ENCODE assay signal across 8 cellular contexts in genomic region chr10:17201165-17202013, GRCh38. TPM values are rescaled to one million over a fixed set of nuclear protein-coding genes. Genes with fewer than 3 reads are reported as not detected.
DNase-seq lines count a peak whose midpoint lies in the region; ATAC-seq and TF ChIP-seq lines count a peak whose summit lies in the region.

A gene with protein sequence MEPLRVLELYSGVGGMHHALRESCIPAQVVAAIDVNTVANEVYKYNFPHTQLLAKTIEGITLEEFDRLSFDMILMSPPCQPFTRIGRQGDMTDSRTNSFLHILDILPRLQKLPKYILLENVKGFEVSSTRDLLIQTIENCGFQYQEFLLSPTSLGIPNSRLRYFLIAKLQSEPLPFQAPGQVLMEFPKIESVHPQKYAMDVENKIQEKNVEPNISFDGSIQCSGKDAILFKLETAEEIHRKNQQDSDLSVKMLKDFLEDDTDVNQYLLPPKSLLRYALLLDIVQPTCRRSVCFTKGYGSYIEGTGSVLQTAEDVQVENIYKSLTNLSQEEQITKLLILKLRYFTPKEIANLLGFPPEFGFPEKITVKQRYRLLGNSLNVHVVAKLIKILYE (minus strand): TSS chr10:17201672. CDS start chr10:17201634, 38 bp downstream.

- no peaks in the 10 kb centered on the region for H3K9me3 Mint-ChIP-seq in activated naive CD4-positive, alpha-beta T cell treated with anti-CD3 and anti-CD28 coated beads, Interleukin-2, amount 50 U/mL, for 24 hours

- peak within 1 kb of the TSS; percentile 86 for H3K4me3 ChIP-seq in suprapubic skin

- peaks cover 27% of the 10 kb centered on the region for H3K4me1 ChIP-seq in suprapubic skin

- DNase-seq in ELR (ENCODE audit: low read depth) (peak; percentile 95), SK-MEL-5 (ENCODE audit: low read depth, low spot score) (peak; percentile 84), globus pallidus (ENCODE audit: low spot score) (peak; percentile 85), occipital lobe (lab: John Stamatoyannopoulos, UW) (peak; percentile 85), suprapubic skin (ENCODE audit: low spot score in 2 of 2) (peak; percentile 92 to 93)

- peak within 1 kb of the TSS; percentile 94 for H3K27ac Mint-ChIP-seq in activated naive CD4-positive, alpha-beta T cell treated with anti-CD3 and anti-CD28 coated beads, Interleukin-2, amount 50 U/mL, for 24 hours

- H3K4me1 Mint-ChIP-seq in activated naive CD4-positive, alpha-beta T cell treated with anti-CD3 and anti-CD28 coated beads, Interleukin-2, amount 50 U/mL, for 24 hours: peaks cover 60% of the 10 kb centered on the region

- H3K9me3 ChIP-seq in KOPT-K1 (ENCODE audit: insufficient read depth, low read length, poor library complexity, severe bottlenecking): no peaks in the 10 kb centered on the region
- no peaks in the 10 kb centered on the region for H3K9me3 ChIP-seq in suprapubic skin

- no peaks in the 10 kb centered on the region for H3K36me3 Mint-ChIP-seq in activated naive CD4-positive, alpha-beta T cell treated with anti-CD3 and anti-CD28 coated beads, Interleukin-2, amount 50 U/mL, for 24 hours

- no peaks in the 10 kb centered on the region for H3K36me3 ChIP-seq in KOPT-K1 (ENCODE audit: insufficient read depth, low read length)
- no peaks in the 10 kb centered on the region for H3K36me3 ChIP-seq in suprapubic skin

- ATAC-seq in GM21786 (IDR thresholded peaks at IDR 0.05; ENCODE audit: unreplicated experiment): peak; percentile 91

- H3K27me3 Mint-ChIP-seq in activated naive CD4-positive, alpha-beta T cell treated with anti-CD3 and anti-CD28 coated beads, Interleukin-2, amount 50 U/mL, for 24 hours: no peaks in the 10 kb centered on the region

- TF ChIP-seq EP300 in suprapubic skin (IDR thresholded peaks at IDR 0.05): no peak

- TF ChIP-seq POLR2A in suprapubic skin (IDR thresholded peaks at IDR 0.05): peak in 1 of 2 donors; percentile 60

- H3K4me3 Mint-ChIP-seq in activated naive CD4-positive, alpha-beta T cell treated with anti-CD3 and anti-CD28 coated beads, Interleukin-2, amount 50 U/mL, for 24 hours: peak within 1 kb of the TSS; percentile 96

- 5% methylated on average over 18 of the region's 56 CpGs for WGBS in suprapubic skin

- in situ Hi-C loops in SK-MEL-5 (cut with HindIII; ENCODE audit: low pct_unique_long_range_greater_than_20kb, low sequenced_read_pairs): no loop called here

- H3K27me3 ChIP-seq in suprapubic skin: no peaks in the 10 kb centered on the region

- H3K27ac ChIP-seq in KOPT-K1 (ENCODE audit: low read depth, low read length, poor library complexity, severe bottlenecking) (peak within 1 kb of the TSS; percentile 84), suprapubic skin (peak within 1 kb of the TSS; percentile 97)

- TF ChIP-seq CTCF in suprapubic skin (IDR thresholded peaks at IDR 0.05): no peak

RNA-seq across cellular contexts. Expression of the gene that starts here (rescaled TPM):
- total RNA-seq in SK-MEL-5 (2014; rRNA removed; shearing (Covaris generic)): 8.0 and 9.7 TPM in 2 replicates
- polyA plus RNA-seq in SK-MEL-5 (2015; cell fraction: cytosol; rRNA removed): 5.0 and 5.9 TPM in 2 replicates
- polyA plus RNA-seq in SK-MEL-5 (2015; cell fraction: nucleus; rRNA removed): 9.1 and 17.5 TPM in 2 replicates
- 39.3 TPM for total RNA-seq in occipital lobe
- total RNA-seq in suprapubic skin: 1 to 10 TPM; 2.7 to 9.4 (median 4.0) TPM

Comparison
In these comparisons a context has a peak if more than half of its experiments do, and no peak if none do; other contexts are left out.
1. Peak in every context shown above with its lines: DNase-seq, ATAC-seq, H3K4me3 ChIP-seq and H3K27ac ChIP-seq.